ENCODE assay signal across 14 cellular contexts in genomic region chr7:78489423-78489822, GRCh38.
DNase-seq lines count a peak whose midpoint lies in the region; ATAC-seq and TF ChIP-seq lines count a peak whose summit lies in the region.
"Had no signal": no experiment of that assay in that cellular context is flagged by ENCODE, and none has a peak within 500 bp of the region (broad histone marks: within the 10 kb centered on the region; RNA-seq: fewer than 3 reads in every experiment).

No MANE protein-coding gene starts in this region.

- H3K4me1 ChIP-seq in H9 (ENCODE audit: insufficient read depth, low read length) (no peaks in the 10 kb centered on the region; the same call in 1 of the 2 replicates), endodermal cell (ENCODE audit: control insufficient read depth, insufficient read depth, low read length) (no peaks in the 10 kb centered on the region), osteoblast (ENCODE audit: insufficient read depth, low read length) (no peaks in the 10 kb centered on the region)

- H3K27me3 ChIP-seq in H9 (ENCODE audit: insufficient read depth, low read length) (no peaks in the 10 kb centered on the region), endodermal cell (ENCODE audit: control insufficient read depth, insufficient read depth, low read length, poor library complexity, severe bottlenecking) (no peaks in the 10 kb centered on the region), osteoblast (ENCODE audit: insufficient read depth, low read length) (no peaks in the 10 kb centered on the region)
- H3K27me3 ChIP-seq: BE2C, right atrium auricular region had no signal

- H4K20me1 ChIP-seq in H9 (ENCODE audit: control insufficient read depth, insufficient read depth, insufficient read length) (no peaks in the 10 kb centered on the region), osteoblast (ENCODE audit: insufficient read depth, low read length) (no peaks in the 10 kb centered on the region)

- H3K56ac ChIP-seq in H9 (ENCODE audit: insufficient read length, low read depth, low read length): no peak overlapping the region

- H4K8ac ChIP-seq in H9 (replicated peaks; ENCODE audit: insufficient read length, low read depth, low read length): no peak overlapping the region

- H3K4me1 Mint-ChIP-seq in H9 (peaks cover 27 to 35% of the 10 kb centered on the region in 2 experiments), endodermal cell (peaks cover 11% of the 10 kb centered on the region)
- H3K4me1 Mint-ChIP-seq in activated CD8-positive, alpha-beta T cell treated with anti-CD3 and anti-CD28 coated beads, Interleukin-2, amount 10 ng/mL, durations not matched to agents 7 days and 5 days (ENCODE audit: low read depth): no peaks in the 10 kb centered on the region

- POLR2A ChIA-PET in activated CD8-positive, alpha-beta T cell treated with anti-CD3 and anti-CD28 coated beads, Interleukin-2, amount 10 ng/mL, durations not matched to agents 7 days and 5 days (lab: Charles Lee): no interaction called here

- ATAC-seq in activated CD8-positive, alpha-beta T cell treated with anti-CD3 and anti-CD28 coated beads, Interleukin-2, amount 10 ng/mL, durations not matched to agents 7 days and 5 days: no peak
- ATAC-seq in HG02763 (IDR thresholded peaks at IDR 0.05; ENCODE audit: unreplicated experiment) (no peak), GM19035 (IDR thresholded peaks at IDR 0.05; ENCODE audit: unreplicated experiment) (no peak)
- ATAC-seq: activated T-cell treated with anti-CD3 and anti-CD28 coated beads, Interleukin-2, amount 50 U/mL, for 72 hours had no signal

- H2AK5ac ChIP-seq in H9 (ENCODE audit: insufficient read length, low read length): no peak overlapping the region

- H4K91ac ChIP-seq in H9 (ENCODE audit: insufficient read length, low read depth, low read length): no peak overlapping the region

- no peak overlapping the region for H2BK5ac ChIP-seq in H9 (ENCODE audit: insufficient read length, low read length)

- H3K9me3 ChIP-seq in H9 (ENCODE audit: control insufficient read depth, low read depth, low read length): no peaks in the 10 kb centered on the region
- no peaks in the 10 kb centered on the region for H3K9me3 ChIP-seq in endodermal cell (ENCODE audit: control insufficient read depth, low read length)
- no peaks in the 10 kb centered on the region for H3K9me3 ChIP-seq in osteoblast (ENCODE audit: low read depth, low read length)
- H3K9me3 ChIP-seq: BE2C, right atrium auricular region had no signal

- H3K23ac ChIP-seq in H9 (ENCODE audit: insufficient read length, low read depth, low read length): no peak overlapping the region

- CTCF ChIA-PET in activated CD8-positive, alpha-beta T cell treated with anti-CD3 and anti-CD28 coated beads, Interleukin-2, amount 10 ng/mL, durations not matched to agents 7 days and 5 days (lab: Charles Lee): no interaction called here

- H4K5ac ChIP-seq in H9 (ENCODE audit: insufficient read length, low read depth, low read length): no peak overlapping the region

- DNase-seq in H9 (no peak), NCI-H69 (lab: John Stamatoyannopoulos, UW) (peak; percentile 26), endodermal cell (no peak), osteoblast (ENCODE audit: insufficient read length, low spot score, missing footprints) (no peak)
- DNase-seq in activated CD8-positive, alpha-beta T cell treated with anti-CD3 and anti-CD28 coated beads, Interleukin-2, amount 10 ng/mL, durations not matched to agents 7 days and 5 days: no peak
- DNase-seq: activated CD4-positive, alpha-beta memory T cell treated with anti-CD3 and anti-CD28 coated beads for 36 hours; activated T-cell treated with anti-CD3 and anti-CD28 coated beads, Interleukin-2, amount 50 U/mL, for 72 hours; BE2C; cortex of kidney; DMS53; left cardiac atrium had no signal

- H3K23me2 ChIP-seq in H9 (ENCODE audit: insufficient read length, low read depth, low read length, poor library complexity, severe bottlenecking): no peaks in the 10 kb centered on the region

- H2BK12ac ChIP-seq in H9 (ENCODE audit: insufficient read length, low read depth, low read length): no peak overlapping the region

- H2AFZ ChIP-seq in H9 (ENCODE audit: low read length) (no peak overlapping the region), osteoblast (ENCODE audit: low read length) (peak overlapping the region; percentile 52)

- no CpG with 5 or more reads among the region's 6 CpGs for WGBS in H9 (ENCODE audit: extremely low coverage, insufficient read length, low lambda C conversion rate)
- 78 to 89% methylated on average over 4 to 6 of the region's 6 CpGs for WGBS in endodermal cell (ENCODE audit: insufficient coverage in 1 of 2, insufficient read length in 1 of 2), 2 experiments

- H3K36me3 ChIP-seq in endodermal cell (ENCODE audit: control insufficient read depth, insufficient read depth, low read length) (peaks cover 3% of the 10 kb centered on the region), osteoblast (ENCODE audit: insufficient read depth, low read length) (no peaks in the 10 kb centered on the region)
- H3K36me3 ChIP-seq: BE2C, right atrium auricular region had no signal

- no peaks in the 10 kb centered on the region for H3K79me2 ChIP-seq in H9 (ENCODE audit: insufficient read depth, low read length)
- no peaks in the 10 kb centered on the region for H3K79me2 ChIP-seq in osteoblast (ENCODE audit: insufficient read depth, low read length)

- H2BK15ac ChIP-seq in H9 (ENCODE audit: low read depth, low read length): no peak overlapping the region

- H2BK20ac ChIP-seq in H9 (ENCODE audit: low read depth, low read length, poor library complexity, severe bottlenecking): no peak overlapping the region

- no peak overlapping the region for H3T11ph ChIP-seq in H9 (ENCODE audit: low read length)

- H3K4ac ChIP-seq in H9 (ENCODE audit: low read depth, low read length): no peak overlapping the region

- H2BK120ac ChIP-seq in H9 (ENCODE audit: low read depth, low read length, poor library complexity, severe bottlenecking): no peak overlapping the region

- H3K9me3 Mint-ChIP-seq in H9: no peaks in the 10 kb centered on the region; a peak in 1 of 5 replicates
- no peaks in the 10 kb centered on the region for H3K9me3 Mint-ChIP-seq in endodermal cell
- no peaks in the 10 kb centered on the region for H3K9me3 Mint-ChIP-seq in activated CD8-positive, alpha-beta T cell treated with anti-CD3 and anti-CD28 coated beads, Interleukin-2, amount 10 ng/mL, durations not matched to agents 7 days and 5 days (ENCODE audit: insufficient read depth)
- H3K9me3 Mint-ChIP-seq: activated CD4-positive, alpha-beta memory T cell treated with anti-CD3 and anti-CD28 coated beads for 36 hours had no signal

- H3K9ac ChIP-seq in H9 (ENCODE audit: extremely low read depth, insufficient read length, low read length): no peak overlapping the region
- H3K9ac ChIP-seq in endodermal cell (ENCODE audit: extremely low read depth, low read length, poor library complexity, severe bottlenecking): no peak overlapping the region

- no peak overlapping the region; the same call in 1 of the 2 replicates for H3K14ac ChIP-seq in H9 (ENCODE audit: insufficient read depth, low read length)

- H3K4me3 Mint-ChIP-seq in H9: peak overlapping the region in 1 of 2 experiments; percentile 31; a peak in 1 of 5 replicates
- no peak overlapping the region for H3K4me3 Mint-ChIP-seq in endodermal cell
- H3K4me3 Mint-ChIP-seq in activated CD8-positive, alpha-beta T cell treated with anti-CD3 and anti-CD28 coated beads, Interleukin-2, amount 10 ng/mL, durations not matched to agents 7 days and 5 days: no peak overlapping the region
- H3K4me3 Mint-ChIP-seq: activated CD4-positive, alpha-beta memory T cell treated with anti-CD3 and anti-CD28 coated beads for 36 hours; activated T-cell treated with anti-CD3 and anti-CD28 coated beads, Interleukin-2, amount 50 U/mL, for 72 hours had no signal

- H3K27ac Mint-ChIP-seq in H9: peak overlapping the region; percentile 6 to 86 (median 8); a peak in 3 of 7 replicates
- peak overlapping the region; percentile 68 for H3K27ac Mint-ChIP-seq in endodermal cell
- no peak overlapping the region for H3K27ac Mint-ChIP-seq in activated CD8-positive, alpha-beta T cell treated with anti-CD3 and anti-CD28 coated beads, Interleukin-2, amount 10 ng/mL, durations not matched to agents 7 days and 5 days
- H3K27ac Mint-ChIP-seq: activated CD4-positive, alpha-beta memory T cell treated with anti-CD3 and anti-CD28 coated beads for 36 hours; activated T-cell treated with anti-CD3 and anti-CD28 coated beads, Interleukin-2, amount 50 U/mL, for 72 hours had no signal

- no peak overlapping the region for H3K27ac ChIP-seq in H9 (ENCODE audit: insufficient read length, low read depth, low read length)
- H3K27ac ChIP-seq in endodermal cell (ENCODE audit: low read depth, low read length): no peak overlapping the region
- H3K27ac ChIP-seq in osteoblast (ENCODE audit: low read depth, low read length): no peak overlapping the region
- H3K27ac ChIP-seq: right atrium auricular region had no signal

- TF ChIP-seq CTCF in H9 (conservative IDR thresholded peaks at IDR 0.05) (no peak), endodermal cell (conservative IDR thresholded peaks at IDR 0.05) (no peak), osteoblast (IDR thresholded peaks at IDR 0.05; ENCODE audit: extremely low read depth, low read depth, low read length) (no peak)

- peaks cover 10 to 15% (median 14%) of the 10 kb centered on the region in 3 experiments; a peak in 6 of 7 replicates for H3K36me3 Mint-ChIP-seq in H9 (ENCODE audit: insufficient read depth in 1 of 3, low read depth in 3 of 3)
- H3K36me3 Mint-ChIP-seq in endodermal cell (ENCODE audit: low read depth): peaks cover 6% of the 10 kb centered on the region
- H3K36me3 Mint-ChIP-seq in activated CD8-positive, alpha-beta T cell treated with anti-CD3 and anti-CD28 coated beads, Interleukin-2, amount 10 ng/mL, durations not matched to agents 7 days and 5 days (ENCODE audit: low read depth): no peaks in the 10 kb centered on the region
- H3K36me3 Mint-ChIP-seq: activated CD4-positive, alpha-beta memory T cell treated with anti-CD3 and anti-CD28 coated beads for 36 hours had no signal

- H3K4me2 ChIP-seq in H9 (ENCODE audit: insufficient read depth, insufficient read length, low read length) (no peak overlapping the region), osteoblast (ENCODE audit: insufficient read depth, low read length) (peak overlapping the region; percentile 60)

- H3K18ac ChIP-seq in H9 (ENCODE audit: insufficient read length, low read depth, low read length): no peak overlapping the region

- no peaks in the 10 kb centered on the region for H3K79me1 ChIP-seq in H9 (ENCODE audit: insufficient read depth, low read depth, low read length, poor library complexity, severe bottlenecking)

- H3K4me3 ChIP-seq in endodermal cell (ENCODE audit: low read length): no peak overlapping the region
- H3K4me3 ChIP-seq in osteoblast (ENCODE audit: insufficient read depth, low read length): peak overlapping the region; percentile 27
- H3K4me3 ChIP-seq: right atrium auricular region had no signal

- H3K27me3 Mint-ChIP-seq in H9 (ENCODE audit: low read depth) (no peaks in the 10 kb centered on the region), endodermal cell (ENCODE audit: insufficient read depth) (no peaks in the 10 kb centered on the region)
- H3K27me3 Mint-ChIP-seq in activated CD8-positive, alpha-beta T cell treated with anti-CD3 and anti-CD28 coated beads, Interleukin-2, amount 10 ng/mL, durations not matched to agents 7 days and 5 days (ENCODE audit: low read depth): no peaks in the 10 kb centered on the region
- H3K27me3 Mint-ChIP-seq: activated CD4-positive, alpha-beta memory T cell treated with anti-CD3 and anti-CD28 coated beads for 36 hours had no signal
